ENCODE assay signal across 8 cellular contexts in the genomic region with DNA sequence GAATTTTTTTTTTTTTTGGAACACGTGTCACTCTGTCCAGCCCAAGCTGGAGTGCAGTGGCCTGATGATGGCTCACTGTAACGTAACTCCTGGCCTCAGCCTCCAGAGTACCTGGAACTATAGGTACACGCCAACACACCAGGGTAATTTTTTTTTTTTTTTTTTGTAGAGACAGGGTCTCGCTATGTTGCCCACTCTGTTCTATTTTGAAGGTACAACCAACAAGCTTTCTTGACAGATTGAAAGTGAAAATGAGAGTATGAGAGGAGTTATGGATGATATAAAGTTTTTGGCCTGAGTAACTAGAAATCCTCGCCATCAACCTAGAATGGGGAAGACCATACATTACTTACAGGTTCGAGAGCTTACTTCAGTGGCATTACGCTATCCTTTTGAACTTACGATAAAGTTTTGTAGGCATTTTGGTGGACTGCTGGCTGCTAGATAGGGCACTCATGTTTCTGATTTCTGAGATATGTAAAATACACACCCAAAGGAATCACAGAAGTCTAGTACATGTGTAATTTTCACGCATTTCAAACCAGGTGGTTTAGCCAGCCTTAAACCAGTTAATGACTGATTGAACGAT. TPM values are rescaled to one million over a fixed set of nuclear protein-coding genes. Genes with fewer than 3 reads are reported as not detected.
DNase-seq lines count a peak whose midpoint lies in the region; ATAC-seq and TF ChIP-seq lines count a peak whose summit lies in the region.

No MANE protein-coding gene starts in this region.

- TF ChIP-seq POLR2A in HCT116 (IDR thresholded peaks at IDR 0.05; ENCODE audit: borderline replicate concordance, extremely low read depth, insufficient read depth, insufficient read length), result no peak

- peak overlapping the region; percentile 71 to 83 for H3K4me3 ChIP-seq in HCT116 (replicated peaks in 1 of 2; ENCODE audit: low read depth in 1 of 2, low read length in 2 of 2)
- H3K4me3 ChIP-seq in aorta (ENCODE audit: low read length in 2 of 2), result peak overlapping the region; percentile 91 to 95

- CTCF ChIA-PET in HCT116 (lab: Charles Lee), result no interaction called here

- no peaks in the 10 kb centered on the region for H3K36me3 Mint-ChIP-seq in mesothelial cell of epicardium

- peak overlapping the region; percentile 39; the same call in 1 of the 2 replicates for H3K27ac ChIP-seq in HCT116 (ENCODE audit: low read depth, low read length)
- peak overlapping the region; percentile 64 for H3K27ac ChIP-seq in caudate nucleus (ENCODE audit: low read depth, low read length)
- H3K27ac ChIP-seq in aorta (ENCODE audit: low read depth in 1 of 2, low read length in 2 of 2), result no peak overlapping the region

- H3K4me3 Mint-ChIP-seq in mesothelial cell of epicardium, result peak overlapping the region; percentile 78

- TSS peak; percentile 89 for BruUV-seq in HCT116 (replicated peaks; lab: Mats Ljungman, UMichigan)

- RAD21 ChIA-PET in HCT116 (lab: Charles Lee; ENCODE audit: low non-redundant PET in 1 of 2, low total read pairs in 2 of 2, uncharacterized antibody in 2 of 2, unreplicated experiment in 2 of 2), result interaction anchor here in 1 of 2 experiments (0.6 kb wide), 1 partner anchor 116 kb away, joined by 3 read pairs; no protein-coding TSS in a partner anchor

- H3K9ac ChIP-seq in HCT116 (ENCODE audit: low read length), result peak overlapping the region; percentile 88

- intact Hi-C loops in HCT116 (cut with micrococcal nuclease), result loop anchor here (1.0 kb wide), 1 partner anchor 93 kb away; the partner anchor contains the start of gene LYRM7
- intact Hi-C loops in aorta (cut with DNase I), result loop anchor here (2.0 to 10.0 kb wide), 3 partner anchors 96 to 132 kb away; partner anchors contain the start of gene HINT1 (in 2 of the 2)

- no peaks in the 10 kb centered on the region for H3K27me3 ChIP-seq in HCT116 (ENCODE audit: insufficient read depth, low read length)
- no peaks in the 10 kb centered on the region for H3K27me3 ChIP-seq in aorta (ENCODE audit: control insufficient read depth in 1 of 2, insufficient read depth in 2 of 2, low read length in 1 of 2)

- POLR2A ChIA-PET in HCT116 (lab: Charles Lee), result interaction anchor here (0.7 to 1.3 kb wide), 3 partner anchors 13 to 366 kb away, joined by 3 read pairs; no protein-coding TSS in a partner anchor

- peak; percentile 65 for DNase-seq in SIG-M5 treated with dmso at 0.1 percent for 504 hours (lab: John Stamatoyannopoulos, UW; ENCODE audit: unreplicated experiment)
- no peak for DNase-seq in SIG-M5 (lab: John Stamatoyannopoulos, UW)
- no peak for DNase-seq in HCT116 (ENCODE audit: low read depth, low spot score)
- DNase-seq in NCI-H2227 treated with DMSO at 0.1 percent for 48 hours (lab: John Stamatoyannopoulos, UW), result peak; percentile 33
- no peak for DNase-seq in caudate nucleus (lab: John Stamatoyannopoulos, UW)
- DNase-seq in mesothelial cell of epicardium (ENCODE audit: low spot score in 2 of 2, unreplicated experiment in 2 of 2), result no peak
- DNase-seq in aorta, result no peak
- no peak for DNase-seq in COLO829 (ENCODE audit: low spot score)

- peak overlapping the region; percentile 24 for H2AFZ ChIP-seq in HCT116 (ENCODE audit: low read depth, low read length, poor library complexity, severe bottlenecking)

- H3K9me3 Mint-ChIP-seq in mesothelial cell of epicardium, result no peaks in the 10 kb centered on the region

- 18 to 22% methylated on average over 10 of the region's 10 CpGs for WGBS in aorta, 2 donors

- no peaks in the 10 kb centered on the region for H3K27me3 Mint-ChIP-seq in mesothelial cell of epicardium (ENCODE audit: low read depth)

- TF ChIP-seq CTCF in HCT116 (IDR thresholded peaks at IDR 0.05 in 2 of 3, conservative IDR thresholded peaks at IDR 0.05 in 1 of 3; ENCODE audit: borderline replicate concordance in 1 of 3, insufficient read depth in 1 of 3, low read depth in 2 of 3, low read length in 2 of 3) (no peak), mesothelial cell of epicardium (IDR thresholded peaks at IDR 0.05; ENCODE audit: unreplicated experiment) (no peak)

- peak overlapping the region; percentile 81 for H3K4me2 ChIP-seq in HCT116 (ENCODE audit: low read length)

- no peaks in the 10 kb centered on the region for H3K9me2 ChIP-seq in HCT116 (ENCODE audit: insufficient read depth)

- H3K4me1 ChIP-seq in HCT116 (ENCODE audit: control insufficient read depth in 1 of 2, insufficient read depth in 2 of 2, low read length in 2 of 2) (peaks cover 24 to 43% of the 10 kb centered on the region in 2 experiments), aorta (ENCODE audit: control insufficient read depth in 1 of 2, insufficient read depth in 2 of 2, low read length in 2 of 2) (peaks cover 0 to 1% of the 10 kb centered on the region in 2 donors)

- peaks cover 22% of the 10 kb centered on the region for H3K4me1 Mint-ChIP-seq in mesothelial cell of epicardium

- H3K79me2 ChIP-seq in HCT116 (ENCODE audit: insufficient read depth, low read length), result peaks cover 36% of the 10 kb centered on the region

- peaks cover 3% of the 10 kb centered on the region; the same call in 1 of the 2 replicates for H4K20me1 ChIP-seq in HCT116 (ENCODE audit: insufficient read depth)

- H3K9me3 ChIP-seq in HCT116 (ENCODE audit: control insufficient read depth in 1 of 2, insufficient read depth in 1 of 2, low read depth in 1 of 2, low read length in 2 of 2) (no peaks in the 10 kb centered on the region), aorta (ENCODE audit: control insufficient read depth, low read length) (no peaks in the 10 kb centered on the region)

- TF ChIP-seq RAD21 in HCT116 (IDR thresholded peaks at IDR 0.05; ENCODE audit: low read depth), result no peak

- H3K36me3 ChIP-seq in HCT116 (ENCODE audit: control insufficient read depth in 1 of 2, insufficient read depth in 2 of 2, low read length in 2 of 2), result no peaks in the 10 kb centered on the region; a peak in 1 of 4 replicates
- H3K36me3 ChIP-seq in aorta (ENCODE audit: control insufficient read depth in 1 of 2, insufficient read depth in 2 of 2, low read length in 1 of 2), result no peaks in the 10 kb centered on the region

- peak; percentile 1; the same call in 1 of the 2 replicates for ATAC-seq in HCT116
- peak; percentile 4 for ATAC-seq in aorta (ENCODE audit: low FRiP score)

- H3K27ac Mint-ChIP-seq in mesothelial cell of epicardium, result peak overlapping the region; percentile 66

TF ChIP-seq in HCT116, 20 proteins besides CTCF, POLR2A, EP300 and RAD21:
- TF ChIP-seq, protein P1, sequence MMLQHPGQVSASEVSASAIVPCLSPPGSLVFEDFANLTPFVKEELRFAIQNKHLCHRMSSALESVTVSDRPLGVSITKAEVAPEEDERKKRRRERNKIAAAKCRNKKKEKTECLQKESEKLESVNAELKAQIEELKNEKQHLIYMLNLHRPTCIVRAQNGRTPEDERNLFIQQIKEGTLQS (IDR thresholded peaks at IDR 0.05), result no peak
- peak; percentile 42; the same call in 1 of the 2 replicates for TF ChIP-seq MAX (IDR thresholded peaks at IDR 0.05)

RNA-seq across cellular contexts. Expression of gene CDC42SE2, which starts 0.8 kb away (rescaled TPM):
- 27.0 TPM for total RNA-seq in HCT116 (2021; ENCODE audit: unreplicated experiment)
- 12.9 and 13.6 TPM in 2 replicates for polyA plus RNA-seq in HCT116 (2012)
- 23.6 to 27.5 TPM (median 25.9 TPM) in 3 replicates for total RNA-seq in mesothelial cell of epicardium
- 10 to 100 TPM; 20.4 to 25.6 TPM for total RNA-seq in aorta
- 10 to 100 TPM; 12.1 to 30.2 TPM for polyA plus RNA-seq in aorta

Comparison
In these comparisons a context has a peak if more than half of its experiments do, and no peak if none do; other contexts are left out.
1. DNase-seq: peak in SIG-M5 treated with dmso at 0.1 percent for 504 hours (single experiment) and NCI-H2227 treated with DMSO at 0.1 percent for 48 hours (single experiment); none in SIG-M5 (single experiment), HCT116 (single experiment), caudate nucleus (0 of 61), mesothelial cell of epicardium (0 of 2), aorta (0 of 2) and COLO829 (single experiment).
2. H3K27ac ChIP-seq: peak in HCT116 (single experiment) and caudate nucleus (single experiment); none in aorta (0 of 2).